8 cellular contexts compared by ENCODE assay signal in genomic region chr5:29790281-29790680, GRCh38.
"Had no signal": no experiment of that assay in that cellular context is flagged by ENCODE, and none has a peak within 500 bp of the region (broad histone marks: within the 10 kb centered on the region; RNA-seq: fewer than 3 reads in every experiment).

No MANE protein-coding gene starts in this region.

- ATAC-seq: GM23338, HCT116 had no signal

- DNase-seq: GM23248, GOT3, H7, H9, HCEC 1CT, HFFc6 had no signal
